ENCODE assay signal across 36 cellular contexts in genomic region chr10:2067015-2067414, GRCh38.
"Had no signal": no experiment of that assay in that cellular context is flagged by ENCODE, and none has a peak within 500 bp of the region (broad histone marks: within the 10 kb centered on the region; RNA-seq: fewer than 3 reads in every experiment).

No MANE protein-coding gene starts in this region.

- H3K4me3 ChIP-seq: MG63 had no signal

- DNase-seq: Karpas-422, Kasumi-1, MG63, MM.1S, MV-4-11, NCI-H1048, NCI-H1092, NCI-H1092 treated with DMSO at 0.1 percent for 48 hours, NCI-H1105, NCI-H1105 treated with DMSO at 0.1 percent for 48 hours, NCI-H1417, NCI-H1417 treated with DMSO at 0.1 percent for 48 hours, NCI-H1436, NCI-H1436 treated with DMSO at 0.1 percent for 48 hours, NCI-H146, NCI-H1694, NCI-H1694 treated with DMSO at 0.1 percent for 48 hours, NCI-H187, NCI-H187 treated with DMSO at 0.1 percent for 48 hours, NCI-H1930, NCI-H2029, NCI-H2029 treated with DMSO at 0.1 percent for 48 hours, NCI-H2081, NCI-H2081 treated with DMSO at 0.1 percent for 48 hours, NCI-H2107, NCI-H2171, NCI-H2171 treated with DMSO at 0.1 percent for 48 hours, NCI-H2227 treated with DMSO at 0.1 percent for 48 hours, NCI-H226, NCI-H345, NCI-H446, NCI-H446 treated with DMSO at 0.1 percent for 48 hours, NCI-H510A, NCI-H510A treated with DMSO at 0.1 percent for 48 hours, NCI-H524, NCI-H524 treated with DMSO at 0.1 percent for 48 hours had no signal

- H3K27me3 ChIP-seq: MG63 had no signal

- H3K36me3 ChIP-seq: MG63 had no signal
